ENCODE assay signal across 11 cellular contexts in genomic region chr18:75762758-75763157, GRCh38.
"Had no signal": no experiment of that assay in that cellular context is flagged by ENCODE, and none has a peak within 500 bp of the region (broad histone marks: within the 10 kb centered on the region; RNA-seq: fewer than 3 reads in every experiment).

No MANE protein-coding gene starts in this region.

- DNase-seq: GM23248, GOT3, H7, H9, HCEC 1CT, HFFc6 had no signal

- ATAC-seq: GM23338, HCT116 had no signal

- H3K9me3 ChIP-seq: HAP-1 had no signal

- H3K4me2 ChIP-seq: GM23338 had no signal

- H3K9ac ChIP-seq: GM23248 had no signal

- H2AFZ ChIP-seq: GM23248 had no signal

- H3K4me3 ChIP-seq: GM23248, GM23338, HAP-1 had no signal

- H3K27ac ChIP-seq: GM23248 had no signal

- H3K36me3 ChIP-seq: HAP-1 had no signal

- FAIRE-seq: H1, H54 had no signal

- H3K4me1 ChIP-seq: HAP-1 had no signal
